Comparison of ENCODE assay signal across 16 cellular contexts in genomic region chr1:236472850-236473788, GRCh38. TPM values are rescaled to one million over a fixed set of nuclear protein-coding genes. Genes with fewer than 3 reads are reported as not detected.
DNase-seq lines count a peak whose midpoint lies in the region; ATAC-seq and TF ChIP-seq lines count a peak whose summit lies in the region.
"Had no signal": no experiment of that assay in that cellular context is flagged by ENCODE, and none has a peak within 500 bp of the region (broad histone marks: within the 10 kb centered on the region; RNA-seq: fewer than 3 reads in every experiment).

No MANE protein-coding gene starts in this region.

- DNase-seq in cardiac septum (ENCODE audit: low spot score) = peak; percentile 54
- DNase-seq in Right ventricle myocardium inferior (ENCODE audit: missing footprints) = no peak
- no peak for DNase-seq in WTC11 (ENCODE audit: low spot score)
- DNase-seq in mesenteric fat pad (ENCODE audit: low spot score) = peak; percentile 57
- no peak for DNase-seq in activated CD4-positive, alpha-beta T cell treated with anti-CD3 and anti-CD28 coated beads for 36 hours
- no peak for DNase-seq in SK-N-SH
- DNase-seq: BE2C, Kasumi-1, NCI-H1417 treated with DMSO at 0.1 percent for 48 hours, NCI-H187, NCI-H2227 treated with DMSO at 0.1 percent for 48 hours, NCI-H510A, OCI-M1, Right ventricle myocardium superior, SW 1271 had no signal

- H4K20me1 ChIP-seq in SK-N-SH (ENCODE audit: insufficient read depth) = no peaks in the 10 kb centered on the region

- H3K27ac Mint-ChIP-seq in WTC11 = 0 out of 2 replicates have a peak overlapping the region, but pooled peaks have one; percentile 53
- H3K27ac Mint-ChIP-seq in activated CD4-positive, alpha-beta T cell treated with anti-CD3 and anti-CD28 coated beads for 36 hours = no peak overlapping the region

- no peak for ATAC-seq in Right ventricle myocardium inferior
- no peak for ATAC-seq in WTC11
- ATAC-seq in activated CD4-positive, alpha-beta T cell treated with anti-CD3 and anti-CD28 coated beads for 36 hours = no peak
- ATAC-seq in HG03439 (IDR thresholded peaks at IDR 0.05; ENCODE audit: unreplicated experiment) = no peak

- no peak overlapping the region for H3K4me3 ChIP-seq in SK-N-SH (ENCODE audit: low read depth in 2 of 2, low read length in 1 of 2)

- no peaks in the 10 kb centered on the region for H3K9me3 Mint-ChIP-seq in WTC11
- H3K9me3 Mint-ChIP-seq in activated CD4-positive, alpha-beta T cell treated with anti-CD3 and anti-CD28 coated beads for 36 hours (ENCODE audit: low read depth) = no peaks in the 10 kb centered on the region

- H3K36me3 ChIP-seq in SK-N-SH (replicated peaks in 1 of 2; ENCODE audit: control insufficient read depth in 1 of 2, insufficient read depth in 2 of 2, low read length in 1 of 2) = no peaks in the 10 kb centered on the region
- H3K36me3 ChIP-seq: BE2C had no signal

- no peak for TF ChIP-seq EP300 in SK-N-SH (IDR thresholded peaks at IDR 0.05; ENCODE audit: borderline replicate concordance in 1 of 2, low read depth in 1 of 2, low read length in 1 of 2)

- no peaks in the 10 kb centered on the region for H3K27me3 Mint-ChIP-seq in WTC11 (ENCODE audit: low read depth)
- H3K27me3 Mint-ChIP-seq in activated CD4-positive, alpha-beta T cell treated with anti-CD3 and anti-CD28 coated beads for 36 hours = no peaks in the 10 kb centered on the region

- TF ChIP-seq RAD21 in SK-N-SH (IDR thresholded peaks at IDR 0.05; ENCODE audit: low read length) = no peak

- no peaks in the 10 kb centered on the region for H3K27me3 ChIP-seq in SK-N-SH (ENCODE audit: insufficient read depth)

- H3K9me2 ChIP-seq in SK-N-SH = no peaks in the 10 kb centered on the region

- 57% methylated on average over 14 of the region's 17 CpGs for WGBS in SK-N-SH (ENCODE audit: low lambda C conversion rate)

- POLR2A ChIA-PET in WTC11 (lab: Charles Lee) = no interaction called here
- POLR2A ChIA-PET in activated CD4-positive, alpha-beta T cell treated with anti-CD3 and anti-CD28 coated beads for 36 hours (lab: Charles Lee) = interaction anchor here (0.6 kb wide), 1 partner anchor 214 kb away, joined by 3 read pairs; no protein-coding TSS in a partner anchor
- POLR2A ChIA-PET in SK-N-SH (lab: Yijun Ruan, JAX) = interaction anchor here (0.6 kb wide), 1 partner anchor 249 kb away, joined by 4 read pairs; no protein-coding TSS in a partner anchor

- no peaks in the 10 kb centered on the region for H3K36me3 Mint-ChIP-seq in WTC11
- no peaks in the 10 kb centered on the region for H3K36me3 Mint-ChIP-seq in activated CD4-positive, alpha-beta T cell treated with anti-CD3 and anti-CD28 coated beads for 36 hours (ENCODE audit: low read depth)

- H3F3A ChIP-seq in SK-N-SH (replicated peaks; ENCODE audit: insufficient read depth) = no peaks in the 10 kb centered on the region

- no peak overlapping the region for H3K4me2 ChIP-seq in SK-N-SH

- TF ChIP-seq CTCF in WTC11 (IDR thresholded peaks at IDR 0.05) (no peak), SK-N-SH (IDR thresholded peaks at IDR 0.05) (no peak)

- CTCF ChIA-PET in WTC11 (lab: Charles Lee) = interaction anchor here (1.0 kb wide), 2 partner anchors 21 to 59 kb away, joined by 3 to 5 read pairs; no protein-coding TSS in a partner anchor
- CTCF ChIA-PET in activated CD4-positive, alpha-beta T cell treated with anti-CD3 and anti-CD28 coated beads for 36 hours (lab: Charles Lee) = interaction anchor here (0.6 to 1.9 kb wide), 3 partner anchors 11 to 26 kb away, joined by 3 to 5 read pairs (median 3); no protein-coding TSS in a partner anchor
- CTCF ChIA-PET in SK-N-SH (lab: Yijun Ruan, JAX) = interaction anchor here (1.2 to 1.9 kb wide), 5 partner anchors 11 to 369 kb away, joined by 4 to 6 read pairs (median 5); no protein-coding TSS in a partner anchor

- no peak overlapping the region for H2AFZ ChIP-seq in SK-N-SH (ENCODE audit: low read depth)

- H3K4me1 ChIP-seq in SK-N-SH (ENCODE audit: control insufficient read depth in 1 of 2, insufficient read depth in 2 of 2, low read depth in 1 of 2, low read length in 1 of 2) = peaks cover 0 to 2% of the 10 kb centered on the region in 2 experiments; a peak in 1 of 4 replicates
- H3K4me1 ChIP-seq: BE2C had no signal

- no peaks in the 10 kb centered on the region for H3K79me2 ChIP-seq in SK-N-SH (ENCODE audit: insufficient read depth)

- H3K27ac ChIP-seq in SK-N-SH (ENCODE audit: low read depth in 2 of 2, low read length in 1 of 2) = no peak overlapping the region

- no peak overlapping the region for H3K4me3 Mint-ChIP-seq in WTC11
- no peak overlapping the region for H3K4me3 Mint-ChIP-seq in activated CD4-positive, alpha-beta T cell treated with anti-CD3 and anti-CD28 coated beads for 36 hours

- H3K9me3 ChIP-seq in SK-N-SH = no peaks in the 10 kb centered on the region
- H3K9me3 ChIP-seq: BE2C had no signal

- intact Hi-C loops in cardiac septum (cut with DNase I) = no loop called here
- intact Hi-C loops in Right ventricle myocardium inferior (cut with DNase I) = no loop called here
- intact Hi-C loops in activated CD4-positive, alpha-beta T cell treated with anti-CD3 and anti-CD28 coated beads for 36 hours (cut with DNase I, micrococcal nuclease) = no loop called here

- H3K9ac ChIP-seq in SK-N-SH = no peak overlapping the region

- H3K4me1 Mint-ChIP-seq in WTC11 = peaks cover 24% of the 10 kb centered on the region
- no peaks in the 10 kb centered on the region for H3K4me1 Mint-ChIP-seq in activated CD4-positive, alpha-beta T cell treated with anti-CD3 and anti-CD28 coated beads for 36 hours

TF ChIP-seq in WTC11, 78 proteins besides CTCF, POLR2A, EP300 and RAD21:
- TF ChIP-seq ATF2 (CRISPR knock-in tag; IDR thresholded peaks at IDR 0.05; ENCODE audit: borderline replicate concordance, low read depth) = no peak
- TF ChIP-seq ZNF121 (CRISPR knock-in tag; IDR thresholded peaks at IDR 0.05) = 0 out of 2 replicates have a peak, but pooled peaks have one; percentile 13

TF ChIP-seq in SK-N-SH, 30 proteins besides CTCF, POLR2A, EP300 and RAD21:
- TF ChIP-seq, protein P1, sequence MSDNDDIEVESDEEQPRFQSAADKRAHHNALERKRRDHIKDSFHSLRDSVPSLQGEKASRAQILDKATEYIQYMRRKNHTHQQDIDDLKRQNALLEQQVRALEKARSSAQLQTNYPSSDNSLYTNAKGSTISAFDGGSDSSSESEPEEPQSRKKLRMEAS (IDR thresholded peaks at IDR 0.05; ENCODE audit: low read depth) = no peak
- TF ChIP-seq TEAD4 (IDR thresholded peaks at IDR 0.05; ENCODE audit: borderline replicate concordance, insufficient read depth) (no peak), MEF2A (IDR thresholded peaks at IDR 0.05; ENCODE audit: borderline replicate concordance, low read depth) (no peak), GATA2 (CRISPR knock-in tag; IDR thresholded peaks at IDR 0.05) (no peak), NFIC (IDR thresholded peaks at IDR 0.05; ENCODE audit: borderline replicate concordance) (no peak), RCOR1 (IDR thresholded peaks at IDR 0.05; ENCODE audit: low read length) (no peak), YY1 (IDR thresholded peaks at IDR 0.05; ENCODE audit: low read depth) (no peak), NRF1 (IDR thresholded peaks at IDR 0.05; ENCODE audit: low read depth, low read length) (no peak), TAF1 (IDR thresholded peaks at IDR 0.05; ENCODE audit: borderline replicate concordance, low read depth, low read length) (no peak), MXI1 (IDR thresholded peaks at IDR 0.05; ENCODE audit: low read depth, low read length) (no peak), SMC3 (IDR thresholded peaks at IDR 0.05; ENCODE audit: low read depth, low read length) (no peak), TCF12 (IDR thresholded peaks at IDR 0.05) (no peak)
- TF ChIP-seq, protein P2, sequence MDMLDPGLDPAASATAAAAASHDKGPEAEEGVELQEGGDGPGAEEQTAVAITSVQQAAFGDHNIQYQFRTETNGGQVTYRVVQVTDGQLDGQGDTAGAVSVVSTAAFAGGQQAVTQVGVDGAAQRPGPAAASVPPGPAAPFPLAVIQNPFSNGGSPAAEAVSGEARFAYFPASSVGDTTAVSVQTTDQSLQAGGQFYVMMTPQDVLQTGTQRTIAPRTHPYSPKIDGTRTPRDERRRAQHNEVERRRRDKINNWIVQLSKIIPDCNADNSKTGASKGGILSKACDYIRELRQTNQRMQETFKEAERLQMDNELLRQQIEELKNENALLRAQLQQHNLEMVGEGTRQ (IDR thresholded peaks at IDR 0.05; ENCODE audit: borderline replicate concordance, low read depth, low read length) = no peak
- TF ChIP-seq, protein P3, sequence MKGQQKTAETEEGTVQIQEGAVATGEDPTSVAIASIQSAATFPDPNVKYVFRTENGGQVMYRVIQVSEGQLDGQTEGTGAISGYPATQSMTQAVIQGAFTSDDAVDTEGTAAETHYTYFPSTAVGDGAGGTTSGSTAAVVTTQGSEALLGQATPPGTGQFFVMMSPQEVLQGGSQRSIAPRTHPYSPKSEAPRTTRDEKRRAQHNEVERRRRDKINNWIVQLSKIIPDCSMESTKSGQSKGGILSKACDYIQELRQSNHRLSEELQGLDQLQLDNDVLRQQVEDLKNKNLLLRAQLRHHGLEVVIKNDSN (IDR thresholded peaks at IDR 0.05; ENCODE audit: borderline replicate concordance, low read depth) = no peak

RNA-seq across cellular contexts. Expression of gene LGALS8, which starts 50.7 kb away (rescaled TPM):
- total RNA-seq in cardiac septum (77.6 TPM), Right ventricle myocardium inferior (92.3 TPM), WTC11 (2021) (8.6 to 10.3 TPM (median 10.1 TPM) in 3 replicates), mesenteric fat pad (77.9 TPM)
- total RNA-seq in activated CD4-positive, alpha-beta T cell treated with anti-CD3 and anti-CD28 coated beads for 36 hours = 100 to 1,000 TPM; 106 to 155 TPM
- 18.9 and 30.3 TPM in 2 replicates for polyA plus RNA-seq in SK-N-SH (2012; rRNA removed)
- polyA plus RNA-seq in SK-N-SH (2012; cell fraction: cytosol; rRNA removed) = 18.4 and 19.8 TPM in 2 replicates
- polyA plus RNA-seq in SK-N-SH (2012; cell fraction: nucleus; rRNA removed) = 74.2 and 96.2 TPM in 2 replicates

Comparison
In these comparisons a context has a peak if more than half of its experiments do, and no peak if none do; other contexts are left out.
1. DNase-seq: peak in cardiac septum (single experiment) and mesenteric fat pad (single experiment); none in Right ventricle myocardium inferior (single experiment), WTC11 (single experiment), activated CD4-positive, alpha-beta T cell treated with anti-CD3 and anti-CD28 coated beads for 36 hours (single experiment) and SK-N-SH (single experiment).